8 cellular contexts compared by ENCODE assay signal in the genomic region with DNA sequence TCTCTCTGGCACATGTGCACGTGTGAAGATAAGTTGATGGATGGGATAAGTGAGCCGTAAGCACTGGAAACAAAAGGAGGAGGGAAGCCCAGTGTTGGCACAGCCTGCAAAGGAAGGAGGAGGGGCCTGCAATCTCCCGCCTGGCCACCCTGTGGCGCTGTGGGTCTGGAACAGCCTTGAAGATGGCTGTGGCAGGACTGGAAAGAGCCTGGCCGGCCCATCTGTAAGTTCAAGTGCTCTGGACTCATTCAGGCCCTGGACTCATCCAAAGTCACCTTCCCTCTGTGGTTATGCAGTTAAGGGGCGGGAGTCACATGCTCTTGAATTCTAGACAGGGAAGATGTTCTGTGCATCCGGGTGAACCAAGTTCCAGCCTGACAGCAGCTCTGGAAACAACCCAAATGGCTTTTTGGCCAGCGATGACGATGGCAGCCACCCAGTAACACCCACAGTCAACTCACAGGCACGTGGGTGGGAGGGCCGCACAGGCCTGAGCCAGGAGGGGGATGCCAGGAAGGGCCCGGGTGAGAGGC. TPM values are rescaled to one million over a fixed set of nuclear protein-coding genes. Genes with fewer than 3 reads are reported as not detected.
DNase-seq lines count a peak whose midpoint lies in the region; ATAC-seq and TF ChIP-seq lines count a peak whose summit lies in the region.

No MANE protein-coding gene starts in this region.

- H4K20me1 ChIP-seq in OCI-LY1 (ENCODE audit: insufficient read depth, low read length) = no peaks in the 10 kb centered on the region

- no peak overlapping the region for H3K4me2 ChIP-seq in OCI-LY1 (ENCODE audit: low read length)

- no peak overlapping the region for H2AFZ ChIP-seq in OCI-LY1 (ENCODE audit: low read length)

- TF ChIP-seq CTCF in AG04450 (IDR thresholded peaks at IDR 0.05; ENCODE audit: low read depth, low read length) (peak; percentile 64), GM10266 (IDR thresholded peaks at IDR 0.05; ENCODE audit: control insufficient read depth, insufficient read depth, low read depth, missing control alignments) (peak; percentile 41), OCI-LY1 (IDR thresholded peaks at IDR 0.05; ENCODE audit: low read length) (peak; percentile 47; the same call in 1 of the 2 replicates), liver (IDR thresholded peaks at IDR 0.05; ENCODE audit: low read depth, low read length, missing input control) (peak; percentile 86), tibial artery (IDR thresholded peaks at IDR 0.05) (peak; percentile 76 to 79)

- H3K9me3 ChIP-seq in AG04450 (ENCODE audit: control insufficient read depth, insufficient read depth, low read length) (peaks cover 20% of the 10 kb centered on the region), OCI-LY1 (ENCODE audit: low read length) (peaks cover 5% of the 10 kb centered on the region; the same call in 1 of the 2 replicates), liver (ENCODE audit: control insufficient read depth in 4 of 4, low read length in 3 of 4) (peaks cover 0 to 1% (median 0%) of the 10 kb centered on the region in 4 donors), tibial artery (no peaks in the 10 kb centered on the region)

- H3K27me3 ChIP-seq in AG04450 (ENCODE audit: control insufficient read depth, insufficient read depth, low read length) (no peaks in the 10 kb centered on the region), OCI-LY1 (ENCODE audit: insufficient read depth, low read length) (no peaks in the 10 kb centered on the region; the same call in 1 of the 2 replicates), liver (ENCODE audit: control insufficient read depth in 4 of 4, insufficient read depth in 4 of 4, low read length in 3 of 4) (no peaks in the 10 kb centered on the region), tibial artery (no peaks in the 10 kb centered on the region)

- H3K4me1 ChIP-seq in OCI-LY1 (ENCODE audit: insufficient read depth, low read length, severe bottlenecking) = no peaks in the 10 kb centered on the region
- H3K4me1 ChIP-seq in liver (ENCODE audit: control insufficient read depth in 4 of 4, insufficient read depth in 4 of 4, low read length in 3 of 4) = peaks cover 16 to 33% (median 23%) of the 10 kb centered on the region in 4 donors
- peaks cover 0 to 33% (median 15%) of the 10 kb centered on the region in 4 donors for H3K4me1 ChIP-seq in tibial artery

- H3K27ac ChIP-seq in AG04450 (ENCODE audit: low read depth, low read length) (no peak overlapping the region), OCI-LY1 (ENCODE audit: low read depth, low read length, poor library complexity, severe bottlenecking) (no peak overlapping the region), liver (ENCODE audit: low read depth in 1 of 2, low read length in 2 of 2) (peak overlapping the region; percentile 60 to 72), tibial artery (peak overlapping the region in 1 of 2 donors; percentile 56)

- no peak for ATAC-seq in GM21360 (IDR thresholded peaks at IDR 0.05; ENCODE audit: unreplicated experiment)
- ATAC-seq in HG02763 (IDR thresholded peaks at IDR 0.05; ENCODE audit: unreplicated experiment) = no peak

- no peaks in the 10 kb centered on the region for H3F3A ChIP-seq in OCI-LY1 (ENCODE audit: insufficient read depth, low read length)

- no peaks in the 10 kb centered on the region for H3K9me2 ChIP-seq in OCI-LY1 (ENCODE audit: low read depth, low read length)

- H3K9ac ChIP-seq in OCI-LY1 (ENCODE audit: low read length) = no peak overlapping the region
- H3K9ac ChIP-seq in liver (ENCODE audit: low read depth in 1 of 2, low read length in 2 of 2) = no peak overlapping the region

- H3K36me3 ChIP-seq in OCI-LY1 (ENCODE audit: insufficient read depth, low read length) = no peaks in the 10 kb centered on the region
- H3K36me3 ChIP-seq in liver (ENCODE audit: control insufficient read depth in 4 of 4, insufficient read depth in 3 of 4, low read depth in 1 of 4, low read length in 3 of 4) = peaks cover 0 to 2% (median under 1%) of the 10 kb centered on the region in 4 donors
- peaks cover 0 to 14% (median 0%) of the 10 kb centered on the region in 3 donors for H3K36me3 ChIP-seq in tibial artery

- DNase-seq in AG04450 (ENCODE audit: low read depth, low spot score) = no peak
- DNase-seq in GM10266 (ENCODE audit: extremely low spot score) = no peak
- DNase-seq in dermis blood vessel endothelial cell = peak; percentile 47
- DNase-seq in tibial artery = peak; percentile 68 to 89

- WGBS in liver = 33% methylated on average over 12 of the region's 12 CpGs

- H3K79me2 ChIP-seq in OCI-LY1 (ENCODE audit: insufficient read depth, low read length) = no peaks in the 10 kb centered on the region

- peak; percentile 91 to 93 for TF ChIP-seq RAD21 in liver (IDR thresholded peaks at IDR 0.05)

- POLR2A ChIA-PET in AG04450 (lab: Yijun Ruan, JAX) = no interaction called here

- intact Hi-C loops in tibial artery (cut with DNase I; ENCODE audit: low total_unique reads) = loop anchor here (5.0 kb wide), 2 partner anchors 74 to 169 kb away; no protein-coding TSS in a partner anchor

- CTCF ChIA-PET in AG04450 (lab: Charles Lee) = no interaction called here

- H3K4me3 ChIP-seq in AG04450 (ENCODE audit: low read depth, low read length) (no peak overlapping the region), OCI-LY1 (ENCODE audit: low read depth, low read length, poor library complexity, severe bottlenecking) (no peak overlapping the region), liver (ENCODE audit: low read depth in 1 of 3, low read length in 3 of 3) (no peak overlapping the region), tibial artery (no peak overlapping the region)

TF ChIP-seq in liver, 16 proteins besides CTCF, POLR2A, EP300 and RAD21 (continues in another document):
- TF ChIP-seq, protein P1, sequence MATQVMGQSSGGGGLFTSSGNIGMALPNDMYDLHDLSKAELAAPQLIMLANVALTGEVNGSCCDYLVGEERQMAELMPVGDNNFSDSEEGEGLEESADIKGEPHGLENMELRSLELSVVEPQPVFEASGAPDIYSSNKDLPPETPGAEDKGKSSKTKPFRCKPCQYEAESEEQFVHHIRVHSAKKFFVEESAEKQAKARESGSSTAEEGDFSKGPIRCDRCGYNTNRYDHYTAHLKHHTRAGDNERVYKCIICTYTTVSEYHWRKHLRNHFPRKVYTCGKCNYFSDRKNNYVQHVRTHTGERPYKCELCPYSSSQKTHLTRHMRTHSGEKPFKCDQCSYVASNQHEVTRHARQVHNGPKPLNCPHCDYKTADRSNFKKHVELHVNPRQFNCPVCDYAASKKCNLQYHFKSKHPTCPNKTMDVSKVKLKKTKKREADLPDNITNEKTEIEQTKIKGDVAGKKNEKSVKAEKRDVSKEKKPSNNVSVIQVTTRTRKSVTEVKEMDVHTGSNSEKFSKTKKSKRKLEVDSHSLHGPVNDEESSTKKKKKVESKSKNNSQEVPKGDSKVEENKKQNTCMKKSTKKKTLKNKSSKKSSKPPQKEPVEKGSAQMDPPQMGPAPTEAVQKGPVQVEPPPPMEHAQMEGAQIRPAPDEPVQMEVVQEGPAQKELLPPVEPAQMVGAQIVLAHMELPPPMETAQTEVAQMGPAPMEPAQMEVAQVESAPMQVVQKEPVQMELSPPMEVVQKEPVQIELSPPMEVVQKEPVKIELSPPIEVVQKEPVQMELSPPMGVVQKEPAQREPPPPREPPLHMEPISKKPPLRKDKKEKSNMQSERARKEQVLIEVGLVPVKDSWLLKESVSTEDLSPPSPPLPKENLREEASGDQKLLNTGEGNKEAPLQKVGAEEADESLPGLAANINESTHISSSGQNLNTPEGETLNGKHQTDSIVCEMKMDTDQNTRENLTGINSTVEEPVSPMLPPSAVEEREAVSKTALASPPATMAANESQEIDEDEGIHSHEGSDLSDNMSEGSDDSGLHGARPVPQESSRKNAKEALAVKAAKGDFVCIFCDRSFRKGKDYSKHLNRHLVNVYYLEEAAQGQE (IDR thresholded peaks at IDR 0.05) = peak; percentile 50
- TF ChIP-seq, protein P2, sequence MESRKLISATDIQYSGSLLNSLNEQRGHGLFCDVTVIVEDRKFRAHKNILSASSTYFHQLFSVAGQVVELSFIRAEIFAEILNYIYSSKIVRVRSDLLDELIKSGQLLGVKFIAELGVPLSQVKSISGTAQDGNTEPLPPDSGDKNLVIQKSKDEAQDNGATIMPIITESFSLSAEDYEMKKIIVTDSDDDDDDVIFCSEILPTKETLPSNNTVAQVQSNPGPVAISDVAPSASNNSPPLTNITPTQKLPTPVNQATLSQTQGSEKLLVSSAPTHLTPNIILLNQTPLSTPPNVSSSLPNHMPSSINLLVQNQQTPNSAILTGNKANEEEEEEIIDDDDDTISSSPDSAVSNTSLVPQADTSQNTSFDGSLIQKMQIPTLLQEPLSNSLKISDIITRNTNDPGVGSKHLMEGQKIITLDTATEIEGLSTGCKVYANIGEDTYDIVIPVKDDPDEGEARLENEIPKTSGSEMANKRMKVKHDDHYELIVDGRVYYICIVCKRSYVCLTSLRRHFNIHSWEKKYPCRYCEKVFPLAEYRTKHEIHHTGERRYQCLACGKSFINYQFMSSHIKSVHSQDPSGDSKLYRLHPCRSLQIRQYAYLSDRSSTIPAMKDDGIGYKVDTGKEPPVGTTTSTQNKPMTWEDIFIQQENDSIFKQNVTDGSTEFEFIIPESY (IDR thresholded peaks at IDR 0.05) = no peak
- TF ChIP-seq FOXA1 (IDR thresholded peaks at IDR 0.05) = peak; percentile 28
- peak in 1 of 2 donors; percentile 14 for TF ChIP-seq GABPA (IDR thresholded peaks at IDR 0.05 in 1 of 2, conservative IDR thresholded peaks at IDR 0.05 in 1 of 2)
- peak; percentile 71 to 83 for TF ChIP-seq HNF4A (conservative IDR thresholded peaks at IDR 0.05)
- TF ChIP-seq SP1 (IDR thresholded peaks at IDR 0.05) = peak; percentile 70
- TF ChIP-seq FOXA2 (IDR thresholded peaks at IDR 0.05) = peak; percentile 61
- peak; percentile 52 for TF ChIP-seq NR2F2 (IDR thresholded peaks at IDR 0.05)
- TF ChIP-seq EGR1 (IDR thresholded peaks at IDR 0.05; ENCODE audit: low read depth in 2 of 2) = peak in 1 of 2 donors; percentile 72
- no peak for TF ChIP-seq TAF1 (conservative IDR thresholded peaks at IDR 0.05)
- TF ChIP-seq, protein P3, sequence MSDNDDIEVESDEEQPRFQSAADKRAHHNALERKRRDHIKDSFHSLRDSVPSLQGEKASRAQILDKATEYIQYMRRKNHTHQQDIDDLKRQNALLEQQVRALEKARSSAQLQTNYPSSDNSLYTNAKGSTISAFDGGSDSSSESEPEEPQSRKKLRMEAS (IDR thresholded peaks at IDR 0.05) = peak; percentile 87
- peak; percentile 86 to 97 for TF ChIP-seq RXRA (IDR thresholded peaks at IDR 0.05)
- TF ChIP-seq YY1 (IDR thresholded peaks at IDR 0.05) = peak; percentile 67
- peak in 1 of 2 donors; percentile 73 for TF ChIP-seq JUND (IDR thresholded peaks at IDR 0.05)
- TF ChIP-seq, protein P4, sequence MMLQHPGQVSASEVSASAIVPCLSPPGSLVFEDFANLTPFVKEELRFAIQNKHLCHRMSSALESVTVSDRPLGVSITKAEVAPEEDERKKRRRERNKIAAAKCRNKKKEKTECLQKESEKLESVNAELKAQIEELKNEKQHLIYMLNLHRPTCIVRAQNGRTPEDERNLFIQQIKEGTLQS (IDR thresholded peaks at IDR 0.05) = no peak

RNA-seq across cellular contexts. Expression of a gene that starts 50.4 kb away (rescaled TPM):
- polyA plus RNA-seq in AG04450 (2011; rRNA removed) (not detected in 2 replicates), liver (under 1 TPM in 1 of 2 donors, not detected in 1; 0.05 TPM)
- polyA minus RNA-seq in AG04450 (2011; rRNA and poly(A)+ RNA removed) = not detected in 2 replicates
- total RNA-seq in dermis blood vessel endothelial cell (under 0.01 and 0.09 TPM in 2 replicates), liver (not detected)

Comparison
In these comparisons a context has a peak if more than half of its experiments do, and no peak if none do; other contexts are left out.
1. DNase-seq: peak in dermis blood vessel endothelial cell (single experiment) and tibial artery (2 of 2); none in AG04450 (single experiment) and GM10266 (single experiment).
2. H3K27ac ChIP-seq: peak in liver (2 of 2); none in AG04450 (single experiment) and OCI-LY1 (single experiment).
3. Peak in every context shown above with its lines, with median percentiles within 50 percentile points of each other: CTCF ChIP-seq.